Comparison of ENCODE assay signal across 33 cellular contexts in genomic region chr1:24178404-24178803, GRCh38. TPM values are rescaled to one million over a fixed set of nuclear protein-coding genes. Genes with fewer than 3 reads are reported as not detected.
"Had no signal": no experiment of that assay in that cellular context is flagged by ENCODE, and none has a peak within 500 bp of the region (broad histone marks: within the 10 kb centered on the region; RNA-seq: fewer than 3 reads in every experiment).

No MANE protein-coding gene starts in this region.

- H3K36me3 ChIP-seq: brain microvascular endothelial cell, heart right ventricle, left lung, lower lobe of right lung had no signal

- H3K27ac ChIP-seq: brain microvascular endothelial cell, heart right ventricle, left lung, lower lobe of right lung had no signal

- H3K4me3 ChIP-seq: heart right ventricle, left lung, lower lobe of right lung had no signal

- H3K9me3 ChIP-seq: heart right ventricle, left lung, lower lobe of right lung had no signal

- ATAC-seq: effector memory CD8-positive, alpha-beta T cell; esophagus mucosa; heart right ventricle; left lung; lower lobe of right lung; naive thymus-derived CD8-positive, alpha-beta T cell; right cardiac atrium had no signal

- DNase-seq: activated CD4-positive, alpha-beta memory T cell treated with anti-CD3 and anti-CD28 coated beads for 36 hours; activated CD4-positive, alpha-beta T cell treated with anti-CD3 and anti-CD28 coated beads, Interleukin-2, amount 10 ng/mL, durations not matched to agents 24 days and 14 days; activated CD4-positive, CD25-positive, alpha-beta regulatory T cell treated with anti-CD3 and anti-CD28 coated beads, Interleukin-2, amount 50 U/mL, for 72 hours; activated CD8-positive, alpha-beta memory T cell treated with anti-CD3 and anti-CD28 coated beads, Interleukin-2, amount 50 U/mL, for 4 hours; activated effector memory CD4-positive, alpha-beta T cell treated with anti-CD3 and anti-CD28 coated beads, Interleukin-2, amount 50 U/mL, for 16 hours; activated naive CD4-positive, alpha-beta T cell treated with anti-CD3 and anti-CD28 coated beads for 36 hours; activated naive CD8-positive, alpha-beta T cell treated with anti-CD3 and anti-CD28 coated beads for 36 hours; activated T-cell treated with anti-CD3 and anti-CD28 coated beads, Interleukin-2, amount 50 U/mL, for 1 hour; amniotic stem cell; brain microvascular endothelial cell; cortex of kidney; effector memory CD8-positive, alpha-beta T cell; foreskin melanocyte; heart right ventricle; kidney glomerular epithelial cell; left lung; lower lobe of right lung; mesenchymal stem cell; naive thymus-derived CD8-positive, alpha-beta T cell; right cardiac atrium; stimulated activated CD4-positive, alpha-beta T cell treated with anti-CD3 and anti-CD28 coated beads, Interleukin-2, amount 100 ng/mL, for 48 hours; stimulated activated naive CD4-positive, alpha-beta T cell treated with Interleukin-2 at 50 U/mL for 16 hours; T-helper 2 cell; trophoblast cell had no signal

- H3K4me1 ChIP-seq: heart right ventricle, left lung had no signal

RNA-seq across cellular contexts. Expression of gene IFNLR1, which starts 8.7 kb away (rescaled TPM):
- total RNA-seq: pulmonary artery endothelial cell, skeletal muscle tissue had no signal

RNA-seq across cellular contexts. Expression of gene IL22RA1, which starts 35.5 kb away (rescaled TPM):
- total RNA-seq: activated CD4-positive, alpha-beta memory T cell treated with anti-CD3 and anti-CD28 coated beads for 36 hours; activated CD4-positive, alpha-beta T cell treated with anti-CD3 and anti-CD28 coated beads, Interleukin-2, amount 10 ng/mL, durations not matched to agents 24 days and 14 days; activated CD8-positive, alpha-beta memory T cell treated with anti-CD3 and anti-CD28 coated beads for 36 hours; activated naive CD4-positive, alpha-beta T cell treated with anti-CD3 and anti-CD28 coated beads for 36 hours; activated naive CD8-positive, alpha-beta T cell treated with anti-CD3 and anti-CD28 coated beads for 36 hours; activated T-helper 1 cell treated with anti-CD3 and anti-CD28 coated beads, Interleukin-12 subunit alpha, Interleukin-12 subunit beta, Interleukin-2, Interleukin-4 antibody, amounts not matched to agents 30 ng/mL and 10 ng/mL and 1 ng/mL, durations not matched to agents 14 hours and 24 hours and 36 hours; astrocyte; cerebellum; glomerular endothelial cell; naive thymus-derived CD8-positive, alpha-beta T cell; pulmonary artery endothelial cell; skeletal muscle tissue; temporal lobe had no signal
